9 cellular contexts compared by ENCODE assay signal in the genomic region with DNA sequence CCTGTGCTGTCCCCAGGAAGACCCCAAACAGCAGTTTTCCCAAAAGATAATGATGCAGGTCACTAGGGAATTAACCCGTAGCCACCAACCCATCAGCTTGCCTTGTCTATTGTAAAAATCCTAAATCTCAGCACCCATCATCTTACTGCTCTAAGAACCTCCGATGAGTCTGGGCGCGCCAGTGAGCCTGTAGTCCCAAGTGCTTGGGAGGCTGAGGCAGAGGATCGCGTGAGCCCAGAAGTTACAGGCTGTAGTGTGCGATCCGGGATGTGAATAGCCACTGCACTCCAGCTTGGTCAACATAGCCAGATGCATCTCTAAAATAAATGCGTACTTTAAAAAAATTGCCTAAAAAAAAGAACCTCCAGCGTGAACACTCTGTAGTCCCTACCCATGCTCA. TPM values are rescaled to one million over a fixed set of nuclear protein-coding genes. Genes with fewer than 3 reads are reported as not detected.
DNase-seq lines count a peak whose midpoint lies in the region; ATAC-seq and TF ChIP-seq lines count a peak whose summit lies in the region.
"Had no signal": no experiment of that assay in that cellular context is flagged by ENCODE, and none has a peak within 500 bp of the region (broad histone marks: within the 10 kb centered on the region; RNA-seq: fewer than 3 reads in every experiment).

No MANE protein-coding gene starts in this region.

- H3K4me3 ChIP-seq in GM23338, result peak overlapping the region; percentile 63
- H3K4me3 ChIP-seq in iPS-15b (ENCODE audit: low read depth, low read length), result peak overlapping the region; percentile 86
- H3K4me3 ChIP-seq in retinal pigment epithelial cell (ENCODE audit: low read length), result peak overlapping the region; percentile 65

- no peak overlapping the region for H3K27ac Mint-ChIP-seq in GM23338
- no peak overlapping the region for H3K27ac Mint-ChIP-seq in activated T-helper 2 cell treated with anti-CD3 and anti-CD28 coated beads, Interferon-gamma antibody, Interleukin-2, Interleukin-4, amounts not matched to agents 10 μg/mL and 5 μg/mL and 100 μg/mL, durations not matched to agents 14 hours and 24 hours and 36 hours

- peak overlapping the region; percentile 99 for H2AFZ ChIP-seq in GM23338

- H3K9me3 Mint-ChIP-seq in GM23338, result no peaks in the 10 kb centered on the region
- H3K9me3 Mint-ChIP-seq in activated T-helper 2 cell treated with anti-CD3 and anti-CD28 coated beads, Interferon-gamma antibody, Interleukin-2, Interleukin-4, amounts not matched to agents 10 μg/mL and 5 μg/mL and 100 μg/mL, durations not matched to agents 14 hours and 24 hours and 36 hours, result no peaks in the 10 kb centered on the region

- no peaks in the 10 kb centered on the region for H4K20me1 ChIP-seq in GM23338 (replicated peaks; ENCODE audit: insufficient read depth)

- H3K27ac ChIP-seq in GM23338 (ENCODE audit: low read depth), result no peak overlapping the region

- H3K9me2 ChIP-seq in GM23338 (ENCODE audit: insufficient read depth), result no peaks in the 10 kb centered on the region

- peak overlapping the region; percentile 76 for H3K4me2 ChIP-seq in GM23338

- TF ChIP-seq CTCF in GM23338 (conservative IDR thresholded peaks at IDR 0.05; ENCODE audit: low read depth in 2 of 2) (no peak), retinal pigment epithelial cell (conservative IDR thresholded peaks at IDR 0.05; ENCODE audit: low read depth, low read length) (no peak), omental fat pad (IDR thresholded peaks at IDR 0.05) (no peak)

- intact Hi-C loops in activated T-helper 2 cell treated with anti-CD3 and anti-CD28 coated beads, Interferon-gamma antibody, Interleukin-2, Interleukin-4, amounts not matched to agents 10 μg/mL and 5 μg/mL and 100 μg/mL, durations not matched to agents 14 hours and 24 hours and 36 hours (cut with micrococcal nuclease), result no loop called here

- H3K4me1 Mint-ChIP-seq in GM23338, result peaks cover 10% of the 10 kb centered on the region
- H3K4me1 Mint-ChIP-seq in activated T-helper 2 cell treated with anti-CD3 and anti-CD28 coated beads, Interferon-gamma antibody, Interleukin-2, Interleukin-4, amounts not matched to agents 10 μg/mL and 5 μg/mL and 100 μg/mL, durations not matched to agents 14 hours and 24 hours and 36 hours (ENCODE audit: low read depth), result peaks cover 11% of the 10 kb centered on the region

- peaks cover 10% of the 10 kb centered on the region for H3F3A ChIP-seq in GM23338 (replicated peaks; ENCODE audit: low read depth)

- H3K4me1 ChIP-seq in GM23338 (ENCODE audit: insufficient read depth) (no peaks in the 10 kb centered on the region), iPS-15b (ENCODE audit: control insufficient read depth, insufficient read depth, low read length) (peaks cover 7% of the 10 kb centered on the region)

- H3K36me3 ChIP-seq in GM23338 (ENCODE audit: insufficient read depth) (no peaks in the 10 kb centered on the region; the same call in 1 of the 2 replicates), iPS-15b (ENCODE audit: control insufficient read depth, insufficient read depth, low read length) (no peaks in the 10 kb centered on the region)

- DNase-seq in GM23338 (ENCODE audit: low spot score), result peak; percentile 37
- DNase-seq in activated T-helper 2 cell treated with anti-CD3 and anti-CD28 coated beads, Interferon-gamma antibody, Interleukin-2, Interleukin-4, amounts not matched to agents 10 μg/mL and 5 μg/mL and 100 μg/mL, durations not matched to agents 14 hours and 24 hours and 36 hours (ENCODE audit: low spot score), result no peak
- no peak for DNase-seq in retinal pigment epithelial cell (ENCODE audit: low read depth)
- DNase-seq in omental fat pad (ENCODE audit: low spot score), result no peak
- no peak for DNase-seq in stimulated activated CD4-positive, alpha-beta T cell treated with anti-CD3 and anti-CD28 coated beads, Interleukin-4, amount 100 ng/mL, for 24 hours
- DNase-seq: NK-92 treated with Interleukin-12 subunit alpha and Interleukin-12 subunit beta, amount 100 ng/mL, for 24 hours had no signal

- no peaks in the 10 kb centered on the region; the same call in 2 of the 3 replicates for H3K36me3 Mint-ChIP-seq in GM23338 (ENCODE audit: low read depth)
- H3K36me3 Mint-ChIP-seq in activated T-helper 2 cell treated with anti-CD3 and anti-CD28 coated beads, Interferon-gamma antibody, Interleukin-2, Interleukin-4, amounts not matched to agents 10 μg/mL and 5 μg/mL and 100 μg/mL, durations not matched to agents 14 hours and 24 hours and 36 hours (ENCODE audit: low read depth), result no peaks in the 10 kb centered on the region

- H3K27me3 Mint-ChIP-seq in GM23338 (ENCODE audit: insufficient read depth, low read depth, poor library complexity), result peaks cover 5% of the 10 kb centered on the region
- peaks cover 18% of the 10 kb centered on the region for H3K27me3 Mint-ChIP-seq in activated T-helper 2 cell treated with anti-CD3 and anti-CD28 coated beads, Interferon-gamma antibody, Interleukin-2, Interleukin-4, amounts not matched to agents 10 μg/mL and 5 μg/mL and 100 μg/mL, durations not matched to agents 14 hours and 24 hours and 36 hours (ENCODE audit: low read depth)

- ATAC-seq in GM23338, result peak; percentile 17
- no peak for ATAC-seq in HG03571 (IDR thresholded peaks at IDR 0.05; ENCODE audit: unreplicated experiment)
- no peak for ATAC-seq in omental fat pad (ENCODE audit: low FRiP score)
- ATAC-seq in HG02678 (IDR thresholded peaks at IDR 0.05; ENCODE audit: unreplicated experiment), result no peak

- no peaks in the 10 kb centered on the region for H3K79me2 ChIP-seq in GM23338 (replicated peaks; ENCODE audit: insufficient read depth)

- no peaks in the 10 kb centered on the region for H3K9me3 ChIP-seq in iPS-15b (ENCODE audit: control insufficient read depth, insufficient read depth, low read length)

- peak overlapping the region; percentile 76 for H3K4me3 Mint-ChIP-seq in GM23338
- peak overlapping the region; percentile 75 for H3K4me3 Mint-ChIP-seq in activated T-helper 2 cell treated with anti-CD3 and anti-CD28 coated beads, Interferon-gamma antibody, Interleukin-2, Interleukin-4, amounts not matched to agents 10 μg/mL and 5 μg/mL and 100 μg/mL, durations not matched to agents 14 hours and 24 hours and 36 hours (ENCODE audit: low read depth)

- H3K9ac ChIP-seq in iPS-15b (ENCODE audit: low read depth, low read length), result peak overlapping the region; percentile 82

- no peaks in the 10 kb centered on the region for H3K27me3 ChIP-seq in GM23338 (ENCODE audit: insufficient read depth)
- H3K27me3 ChIP-seq in iPS-15b (ENCODE audit: control insufficient read depth, insufficient read depth, low read length), result no peaks in the 10 kb centered on the region

TF ChIP-seq in GM23338, 12 proteins besides CTCF, POLR2A, EP300 and RAD21 (continues in another document):
- TF ChIP-seq JUNB (IDR thresholded peaks at IDR 0.05; ENCODE audit: unreplicated experiment), result no peak

RNA-seq across cellular contexts. Expression of a gene that starts 1.0 kb away (rescaled TPM):
- total RNA-seq in GM23338 (2014; rRNA removed; shearing (Covaris generic)), result 8.8 and 10.5 TPM in 2 replicates
- 6.3 and 7.2 TPM in 2 replicates for polyA plus RNA-seq in GM23338 (2016; fragmentation: Nextera tagmentation; extraction: Ambion mirVana)
- total RNA-seq in activated T-helper 2 cell treated with anti-CD3 and anti-CD28 coated beads, Interferon-gamma antibody, Interleukin-2, Interleukin-4, amounts not matched to agents 10 μg/mL and 5 μg/mL and 100 μg/mL, durations not matched to agents 14 hours and 24 hours and 36 hours, result 0.18 and 0.50 TPM in 2 replicates
- total RNA-seq in omental fat pad, result 1 to 10 TPM; 1.1 to 4.0 (median 1.7) TPM

RNA-seq across cellular contexts. Expression of a gene that starts 16.2 kb away (rescaled TPM):
- 5.6 and 6.0 TPM in 2 replicates for total RNA-seq in GM23338 (2014; rRNA removed; shearing (Covaris generic))
- polyA plus RNA-seq in GM23338 (2016; fragmentation: Nextera tagmentation; extraction: Ambion mirVana), result 7.8 and 9.0 TPM in 2 replicates
- 10.4 and 10.7 TPM in 2 replicates for total RNA-seq in activated T-helper 2 cell treated with anti-CD3 and anti-CD28 coated beads, Interferon-gamma antibody, Interleukin-2, Interleukin-4, amounts not matched to agents 10 μg/mL and 5 μg/mL and 100 μg/mL, durations not matched to agents 14 hours and 24 hours and 36 hours
- 10 to 100 TPM; 37.5 to 43.4 (median 40.0) TPM for total RNA-seq in omental fat pad

RNA-seq across cellular contexts. Expression of a gene that starts 33.0 kb away (rescaled TPM):
- not detected in 2 replicates for total RNA-seq in GM23338 (2014; rRNA removed; shearing (Covaris generic))
- polyA plus RNA-seq in GM23338 (2016; fragmentation: Nextera tagmentation; extraction: Ambion mirVana), result not detected in 2 replicates
- not detected in 2 replicates for total RNA-seq in activated T-helper 2 cell treated with anti-CD3 and anti-CD28 coated beads, Interferon-gamma antibody, Interleukin-2, Interleukin-4, amounts not matched to agents 10 μg/mL and 5 μg/mL and 100 μg/mL, durations not matched to agents 14 hours and 24 hours and 36 hours
- total RNA-seq in omental fat pad, result not detected

RNA-seq across cellular contexts. Expression of a gene that starts 47.9 kb away (rescaled TPM):
- total RNA-seq in GM23338 (2014; rRNA removed; shearing (Covaris generic)), result 23.8 and 31.3 TPM in 2 replicates
- polyA plus RNA-seq in GM23338 (2016; fragmentation: Nextera tagmentation; extraction: Ambion mirVana), result 4.5 and 5.2 TPM in 2 replicates
- total RNA-seq in activated T-helper 2 cell treated with anti-CD3 and anti-CD28 coated beads, Interferon-gamma antibody, Interleukin-2, Interleukin-4, amounts not matched to agents 10 μg/mL and 5 μg/mL and 100 μg/mL, durations not matched to agents 14 hours and 24 hours and 36 hours, result 7.2 and 7.5 TPM in 2 replicates
- 1 to 10 TPM; 2.3 to 9.8 (median 3.2) TPM for total RNA-seq in omental fat pad
